Comparison of ENCODE assay signal across 8 cellular contexts in the genomic region with DNA sequence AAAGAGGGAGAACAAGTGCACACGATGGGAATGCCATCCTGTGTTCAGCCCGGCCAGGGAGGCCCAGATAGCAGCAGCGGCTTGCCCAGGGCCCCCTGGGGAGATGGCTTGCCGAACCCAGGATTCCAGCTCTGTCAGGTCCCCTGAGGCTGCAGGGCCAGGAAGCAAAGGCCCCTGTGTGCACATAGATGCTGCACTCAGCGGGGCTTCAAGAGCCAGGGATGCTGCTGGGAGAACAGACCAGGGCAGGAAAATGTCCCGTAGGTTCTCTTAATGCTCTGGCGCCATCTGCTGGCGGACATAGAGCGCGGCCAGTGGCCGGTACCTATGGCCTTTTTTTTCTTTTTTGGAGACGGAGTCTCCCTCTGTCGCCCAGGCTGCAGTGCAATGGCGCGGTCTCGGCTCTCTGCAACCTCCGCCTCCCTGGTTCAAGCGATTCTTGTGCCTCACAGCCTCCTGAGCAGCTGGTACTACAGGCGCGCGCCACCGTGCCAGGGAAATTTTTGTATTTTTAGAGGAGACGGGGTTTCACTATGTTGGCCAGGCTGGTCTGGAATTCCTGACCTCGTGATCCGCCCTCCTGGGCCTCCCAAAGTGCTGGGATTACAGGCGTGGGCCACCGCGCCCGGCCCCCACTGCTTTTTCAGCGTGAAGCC. TPM values are rescaled to one million over a fixed set of nuclear protein-coding genes. Genes with fewer than 3 reads are reported as not detected.
A peak's percentile ranks its signal among the peaks of the same experiment; 100 is the strongest.
DNase-seq lines count a peak whose midpoint lies in the region; ATAC-seq and TF ChIP-seq lines count a peak whose summit lies in the region.

No MANE protein-coding gene starts in this region.

- peak overlapping the region in 5 of 10 donors; percentile 22 to 71 (median 48) for H3K27ac Mint-ChIP-seq in naive thymus-derived CD8-positive, alpha-beta T cell
- no peak overlapping the region for H3K27ac Mint-ChIP-seq in stimulated activated memory B cell treated with anti-CD40 and anti-IgM and Interleukin-4, amounts not matched to agents 10 μg/mL and 1 μg/mL and 100 μg/mL, for 72 hours

- POLR2A ChIA-PET in OCI-LY7 (lab: Charles Lee), result interaction anchor here (0.7 to 0.9 kb wide), 2 partner anchors 10 to 55 kb away, joined by 3 to 4 read pairs; no protein-coding TSS in a partner anchor
- POLR2A ChIA-PET in naive thymus-derived CD8-positive, alpha-beta T cell (lab: Charles Lee), result no interaction called here

- H4K20me1 ChIP-seq in OCI-LY7 (ENCODE audit: insufficient read depth, low read length), result no peaks in the 10 kb centered on the region

- no peaks in the 10 kb centered on the region for H3K79me2 ChIP-seq in OCI-LY7 (ENCODE audit: insufficient read depth, low read depth, low read length)

- CTCF ChIA-PET in OCI-LY7 (lab: Charles Lee; ENCODE audit: unreplicated experiment), result interaction anchor here (0.6 to 1.3 kb wide), 2 partner anchors 88 to 92 kb away, joined by 3 read pairs; no protein-coding TSS in a partner anchor

- ATAC-seq in GM19467 (IDR thresholded peaks at IDR 0.05; ENCODE audit: unreplicated experiment) (peak; percentile 86), HG03571 (IDR thresholded peaks at IDR 0.05; ENCODE audit: unreplicated experiment) (peak; percentile 84)
- ATAC-seq in naive thymus-derived CD8-positive, alpha-beta T cell, result peak; percentile 88 to 90
- peak; percentile 85 for ATAC-seq in stimulated activated memory B cell treated with anti-CD40 and anti-IgM and Interleukin-4, amounts not matched to agents 10 μg/mL and 1 μg/mL and 100 μg/mL, for 72 hours

- in situ Hi-C loops in Caki2 (cut with HindIII; ENCODE audit: low pct_unique_long_range_greater_than_20kb, low sequenced_read_pairs), result no loop called here

- no peak overlapping the region for H2AFZ ChIP-seq in OCI-LY7 (ENCODE audit: low read length)

- H3K36me3 ChIP-seq in OCI-LY7 (ENCODE audit: insufficient read depth, low read length), result peaks cover 59% of the 10 kb centered on the region
- peaks cover 0 to 54% (median 3%) of the 10 kb centered on the region in 3 donors for H3K36me3 ChIP-seq in esophagus squamous epithelium

- intact Hi-C loops in OCI-LY7 (cut with micrococcal nuclease; ENCODE audit: unreplicated experiment), result loop anchor here (1.0 to 5.0 kb wide), 3 partner anchors 60 to 955 kb away; a partner anchor contains a TSS
- intact Hi-C loops in esophagus squamous epithelium (cut with DNase I), result loop anchor here (5.0 kb wide), 1 partner anchor 85 kb away; no protein-coding TSS in a partner anchor

- TF ChIP-seq POLR2A in esophagus squamous epithelium (IDR thresholded peaks at IDR 0.05), result no peak

- H3K4me1 ChIP-seq in OCI-LY7 (ENCODE audit: insufficient read depth, low read length, poor library complexity, severe bottlenecking), result no peaks in the 10 kb centered on the region
- peaks cover 0 to 6% (median 0%) of the 10 kb centered on the region in 3 donors for H3K4me1 ChIP-seq in esophagus squamous epithelium

- no peak overlapping the region for H3K4me2 ChIP-seq in OCI-LY7 (ENCODE audit: low read length)

- H3K9me3 ChIP-seq in OCI-LY7 (ENCODE audit: low read length) (no peaks in the 10 kb centered on the region), esophagus squamous epithelium (no peaks in the 10 kb centered on the region)

- no peaks in the 10 kb centered on the region for H3K9me3 Mint-ChIP-seq in naive thymus-derived CD8-positive, alpha-beta T cell
- no peaks in the 10 kb centered on the region for H3K9me3 Mint-ChIP-seq in stimulated activated memory B cell treated with anti-CD40 and anti-IgM and Interleukin-4, amounts not matched to agents 10 μg/mL and 1 μg/mL and 100 μg/mL, for 72 hours

- no TSS peak for BruUV-seq in OCI-LY7 (replicated peaks; lab: Mats Ljungman, UMichigan)

- WGBS in esophagus squamous epithelium, 2 donors, result 25 to 51% methylated on average over 13 to 26 of the region's 30 CpGs

- H3K4me3 Mint-ChIP-seq in naive thymus-derived CD8-positive, alpha-beta T cell, result no peak overlapping the region
- no peak overlapping the region for H3K4me3 Mint-ChIP-seq in stimulated activated memory B cell treated with anti-CD40 and anti-IgM and Interleukin-4, amounts not matched to agents 10 μg/mL and 1 μg/mL and 100 μg/mL, for 72 hours

- no peak overlapping the region for H3K27ac ChIP-seq in OCI-LY7 (ENCODE audit: low read depth, low read length, poor library complexity, severe bottlenecking)
- no peak overlapping the region for H3K27ac ChIP-seq in esophagus squamous epithelium

- H3K27me3 Mint-ChIP-seq in naive thymus-derived CD8-positive, alpha-beta T cell, result no peaks in the 10 kb centered on the region
- H3K27me3 Mint-ChIP-seq in stimulated activated memory B cell treated with anti-CD40 and anti-IgM and Interleukin-4, amounts not matched to agents 10 μg/mL and 1 μg/mL and 100 μg/mL, for 72 hours, result no peaks in the 10 kb centered on the region

- DNase-seq in Caki2 (ENCODE audit: low read depth) (peak; percentile 55), OCI-LY7 (ENCODE audit: low spot score) (peak; percentile 81), activated T-cell treated with anti-CD3 and anti-CD28 coated beads for 48 hours (ENCODE audit: low read depth) (peak; percentile 57), esophagus squamous epithelium (lab: John Stamatoyannopoulos, UW) (no peak)
- peak; percentile 45 to 75 (median 62) for DNase-seq in naive thymus-derived CD8-positive, alpha-beta T cell

- H3K27me3 ChIP-seq in esophagus squamous epithelium, result peaks cover 0 to 2% (median 0%) of the 10 kb centered on the region in 4 donors

- H3K9me2 ChIP-seq in OCI-LY7 (ENCODE audit: insufficient read depth, low read length), result no peaks in the 10 kb centered on the region

- H3K4me3 ChIP-seq in OCI-LY7 (ENCODE audit: low read depth, low read length, poor library complexity, severe bottlenecking) (no peak overlapping the region), esophagus squamous epithelium (no peak overlapping the region)

- peak; percentile 88 for TF ChIP-seq CTCF in OCI-LY7 (conservative IDR thresholded peaks at IDR 0.05; ENCODE audit: low read length)
- TF ChIP-seq CTCF in esophagus squamous epithelium (IDR thresholded peaks at IDR 0.05), result peak; percentile 72 to 88 (median 83)

- peaks cover 0 to 7% (median 0%) of the 10 kb centered on the region in 4 donors for H3K4me1 Mint-ChIP-seq in naive thymus-derived CD8-positive, alpha-beta T cell
- H3K4me1 Mint-ChIP-seq in stimulated activated memory B cell treated with anti-CD40 and anti-IgM and Interleukin-4, amounts not matched to agents 10 μg/mL and 1 μg/mL and 100 μg/mL, for 72 hours, result peaks cover 8% of the 10 kb centered on the region

- H3K36me3 Mint-ChIP-seq in naive thymus-derived CD8-positive, alpha-beta T cell, result peaks cover 4 to 48% (median 9%) of the 10 kb centered on the region in 3 donors
- peaks cover 8% of the 10 kb centered on the region for H3K36me3 Mint-ChIP-seq in stimulated activated memory B cell treated with anti-CD40 and anti-IgM and Interleukin-4, amounts not matched to agents 10 μg/mL and 1 μg/mL and 100 μg/mL, for 72 hours

RNA-seq across cellular contexts. Expression of a gene that starts 22.4 kb away (rescaled TPM):
- 14.5 and 18.5 TPM in 2 replicates for total RNA-seq in Caki2 (2014; rRNA removed; shearing (Covaris generic); ENCODE audit: low replicate concordance)
- 20.7 and 27.0 TPM in 2 replicates for total RNA-seq in OCI-LY7 (2014; rRNA removed; shearing (Covaris generic))
- total RNA-seq in OCI-LY7 (2022), result 78.2 and 86.2 TPM in 2 replicates
- total RNA-seq in esophagus squamous epithelium, result 10 to 100 TPM in 3 of 4 donors, 1 to 10 TPM in 1; 6.1 to 14.5 (median 11.5) TPM
- total RNA-seq in naive thymus-derived CD8-positive, alpha-beta T cell, result 10 to 100 TPM; 72.8 to 73.4 TPM
- polyA plus RNA-seq in naive thymus-derived CD8-positive, alpha-beta T cell, result 10 to 100 TPM; 39.1 to 48.7 (median 42.1) TPM

RNA-seq across cellular contexts. Expression of a gene that starts 59.8 kb away (rescaled TPM):
- total RNA-seq in Caki2 (2014; rRNA removed; shearing (Covaris generic); ENCODE audit: low replicate concordance), result 73.7 and 80.0 TPM in 2 replicates
- 111 and 115 TPM in 2 replicates for total RNA-seq in OCI-LY7 (2014; rRNA removed; shearing (Covaris generic))
- total RNA-seq in OCI-LY7 (2022), result 101 and 104 TPM in 2 replicates
- 10 to 100 TPM; 30.2 to 80.5 (median 54.6) TPM for total RNA-seq in esophagus squamous epithelium
- total RNA-seq in naive thymus-derived CD8-positive, alpha-beta T cell, result 10 to 100 TPM; 29.2 to 30.3 TPM
- polyA plus RNA-seq in naive thymus-derived CD8-positive, alpha-beta T cell, result 10 to 100 TPM; 37.3 to 44.7 (median 42.0) TPM
